5 cellular contexts compared by ENCODE assay signal in the genomic region with DNA sequence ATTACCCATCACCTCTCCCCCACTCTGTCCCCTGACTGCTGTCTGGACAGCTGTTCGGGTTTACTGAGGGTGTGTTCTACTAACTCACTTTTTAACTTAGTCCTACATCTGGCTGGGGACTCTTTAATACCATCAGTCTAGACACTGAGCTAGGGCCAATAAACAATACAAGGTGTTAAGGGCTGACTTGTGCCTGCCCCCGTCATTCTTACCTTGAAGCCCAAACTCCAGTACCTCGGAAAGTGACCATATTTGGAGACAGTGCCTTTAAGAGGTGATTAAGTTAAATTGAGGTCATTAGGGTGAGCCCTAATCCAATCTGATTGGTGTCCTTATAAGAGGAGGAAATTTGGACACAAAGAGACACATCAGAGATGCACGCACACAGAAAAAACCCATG. TPM values are rescaled to one million over a fixed set of nuclear protein-coding genes. Genes with fewer than 3 reads are reported as not detected.
"Had no signal": no experiment of that assay in that cellular context is flagged by ENCODE, and none has a peak within 500 bp of the region (broad histone marks: within the 10 kb centered on the region; RNA-seq: fewer than 3 reads in every experiment).

No MANE protein-coding gene starts in this region.

- H3K4me1 Mint-ChIP-seq: GM23338, H9, IgD-negative memory B cell had no signal

- H3K27me3 Mint-ChIP-seq: IgD-negative memory B cell had no signal

- H3K36me3 Mint-ChIP-seq: IgD-negative memory B cell had no signal

- H3K9me3 Mint-ChIP-seq: GM23338 had no signal

- DNase-seq: H9, HCEC 1CT had no signal

- H3K27ac Mint-ChIP-seq: GM23338, H9, IgD-negative memory B cell had no signal

- H3K4me3 Mint-ChIP-seq: GM23338, H9, IgD-negative memory B cell had no signal

- ATAC-seq: GM23338 had no signal

- H3K4me3 ChIP-seq: GM23338 had no signal

RNA-seq across cellular contexts. Expression of gene STEAP1B, which starts 35.7 kb away (rescaled TPM):
- total RNA-seq: HT-29 had no signal
